ENCODE assay signal across 1 cellular context in genomic region chr17:29973005-29973404, GRCh38.
TF ChIP-seq lines count a peak whose summit lies in the region.

No MANE protein-coding gene starts in this region.

TF ChIP-seq in IMR-90, 13 proteins besides CTCF, POLR2A, EP300 and RAD21:
- TF ChIP-seq NFE2L2 (IDR thresholded peaks at IDR 0.05; ENCODE audit: low read depth, low read length) (no peak), FOS (IDR thresholded peaks at IDR 0.05; ENCODE audit: low read depth, low read length) (no peak), USF2 (IDR thresholded peaks at IDR 0.05; ENCODE audit: low read depth, low read length) (no peak), CEBPB (IDR thresholded peaks at IDR 0.05; ENCODE audit: low read depth, low read length) (no peak), ELK1 (IDR thresholded peaks at IDR 0.05; ENCODE audit: borderline replicate concordance, low read depth, low read length) (no peak), MAZ (IDR thresholded peaks at IDR 0.05; ENCODE audit: borderline replicate concordance, low read depth, low read length) (no peak), CHD1 (IDR thresholded peaks at IDR 0.05; ENCODE audit: low read depth, low read length) (no peak), RFX5 (IDR thresholded peaks at IDR 0.05; ENCODE audit: low read depth, low read length) (no peak), SMC3 (IDR thresholded peaks at IDR 0.05; ENCODE audit: low read depth, low read length) (no peak), RCOR1 (IDR thresholded peaks at IDR 0.05; ENCODE audit: insufficient replicate concordance, low read length) (no peak), BHLHE40 (IDR thresholded peaks at IDR 0.05; ENCODE audit: low read depth, low read length) (no peak), MXI1 (IDR thresholded peaks at IDR 0.05; ENCODE audit: borderline replicate concordance, low read depth, low read length) (no peak), MAFK (IDR thresholded peaks at IDR 0.05; ENCODE audit: low read depth, low read length) (no peak)
